Comparison of ENCODE assay signal across 14 cellular contexts in genomic region chr19:1153891-1154730, GRCh38. TPM values are rescaled to one million over a fixed set of nuclear protein-coding genes. Genes with fewer than 3 reads are reported as not detected.
DNase-seq lines count a peak whose midpoint lies in the region; ATAC-seq, FAIRE-seq and TF ChIP-seq lines count a peak whose summit lies in the region.
"Had no signal": no experiment of that assay in that cellular context is flagged by ENCODE, and none has a peak within 500 bp of the region (broad histone marks: within the 10 kb centered on the region; RNA-seq: fewer than 3 reads in every experiment).

No MANE protein-coding gene starts in this region.

- H2BK20ac ChIP-seq in H1 (ENCODE audit: low read length): no peak overlapping the region

- H3K23me2 ChIP-seq in H1 (ENCODE audit: low read depth, low read length): no peaks in the 10 kb centered on the region

- H3K14ac ChIP-seq in H1 (ENCODE audit: insufficient read length): no peak overlapping the region

- H3K4me1 ChIP-seq in Peyer's patch: peaks cover 0 to 27% (median 7%) of the 10 kb centered on the region in 4 donors
- peaks cover 0 to 4% (median 0%) of the 10 kb centered on the region in 4 experiments; a peak in 3 of 7 replicates for H3K4me1 ChIP-seq in H1 (replicated peaks in 1 of 4; ENCODE audit: control insufficient read depth in 3 of 4, insufficient read depth in 4 of 4, low read length in 3 of 4)
- H3K4me1 ChIP-seq in mononuclear cell (ENCODE audit: insufficient read depth, low read length): peaks cover 23% of the 10 kb centered on the region

- in situ Hi-C loops in GM13976 (cut with MboI; ENCODE audit: low sequenced_read_pairs, unreplicated experiment): no loop called here

- H3K23ac ChIP-seq in H1 (ENCODE audit: insufficient read length): no peak overlapping the region

- peaks cover 0 to 55% (median 0%) of the 10 kb centered on the region in 3 donors for H3K36me3 ChIP-seq in Peyer's patch
- peaks cover 0 to 12% (median 0%) of the 10 kb centered on the region in 4 experiments; a peak in 1 of 8 replicates for H3K36me3 ChIP-seq in H1 (ENCODE audit: control insufficient read depth in 2 of 4, insufficient read depth in 4 of 4, low read length in 3 of 4)

- H2BK5ac ChIP-seq in H1 (ENCODE audit: low read depth, low read length): no peak overlapping the region

- peaks cover 0 to 13% of the 10 kb centered on the region in 2 experiments for H4K20me1 ChIP-seq in H1 (replicated peaks in 1 of 2; ENCODE audit: control insufficient read depth in 1 of 2, insufficient read depth in 2 of 2, low read length in 2 of 2)

- TF ChIP-seq EP300 in H1 (IDR thresholded peaks at IDR 0.05; ENCODE audit: borderline replicate concordance in 1 of 2, low read depth in 2 of 2, low read length in 2 of 2): no peak

- FAIRE-seq in H1 (lab: Jason Lieb, UNC) (no peak), GM19239 (lab: Jason Lieb, UNC) (no peak)
- FAIRE-seq: islet of Langerhans, pancreas had no signal

- 95% methylated on average over 29 of the region's 58 CpGs; no CpG with 5 or more reads in 1 of the 2 experiments for WGBS in H1 (ENCODE audit: extremely low coverage in 1 of 2, insufficient coverage in 1 of 2, insufficient read length in 1 of 2, insufficient replicate concordance in 2 of 2, low coverage in 1 of 2, low lambda C conversion rate in 2 of 2, missing lambda C conversion rate in 1 of 2), 2 experiments

- no peaks in the 10 kb centered on the region for H3K27me3 ChIP-seq in Peyer's patch
- no peaks in the 10 kb centered on the region for H3K27me3 ChIP-seq in H1 (replicated peaks in 1 of 4; ENCODE audit: control insufficient read depth in 3 of 4, extremely low read depth in 1 of 4, insufficient read depth in 3 of 4, low read length in 3 of 4)
- H3K27me3 ChIP-seq in mononuclear cell (ENCODE audit: insufficient read depth, low read length): no peaks in the 10 kb centered on the region
- H3K27me3 ChIP-seq: pancreas had no signal

- peaks cover 0 to 6% of the 10 kb centered on the region in 2 experiments; a peak in 1 of 4 replicates for H3K79me2 ChIP-seq in H1 (ENCODE audit: control insufficient read depth in 1 of 2, insufficient read depth in 2 of 2, low read length in 2 of 2)

- peak overlapping the region; percentile 85; the same call in 1 of the 2 replicates for H4K8ac ChIP-seq in H1 (ENCODE audit: extremely low read depth, insufficient read depth, low read length)

- H2BK15ac ChIP-seq in H1 (ENCODE audit: low read length): no peak overlapping the region

- H4K5ac ChIP-seq in H1 (ENCODE audit: insufficient read length, low read depth, low read length): no peak overlapping the region

- H3K9me3 ChIP-seq in Peyer's patch: no peaks in the 10 kb centered on the region
- no peaks in the 10 kb centered on the region for H3K9me3 ChIP-seq in H1 (ENCODE audit: insufficient read depth in 2 of 2, low read depth in 1 of 2, low read length in 1 of 2)
- no peaks in the 10 kb centered on the region for H3K9me3 ChIP-seq in mononuclear cell (ENCODE audit: low read depth, low read length)
- H3K9me3 ChIP-seq: pancreas had no signal

- peaks cover 9% of the 10 kb centered on the region for H3K79me1 ChIP-seq in H1 (ENCODE audit: low read depth, low read length)

- no peak overlapping the region for H2AK5ac ChIP-seq in H1 (ENCODE audit: low read depth, low read length)

- no peak overlapping the region for H2AFZ ChIP-seq in H1 (ENCODE audit: low read length)

- no peak for TF ChIP-seq CTCF in Peyer's patch (IDR thresholded peaks at IDR 0.05)
- TF ChIP-seq CTCF in H1 (IDR thresholded peaks at IDR 0.05; ENCODE audit: control extremely low read depth in 1 of 3, insufficient read depth in 1 of 3, low read depth in 1 of 3, low read length in 3 of 3): no peak
- no peak for TF ChIP-seq CTCF in GM13976 (IDR thresholded peaks at IDR 0.05; ENCODE audit: borderline replicate concordance, control extremely low read depth, extremely low read depth, insufficient read depth, missing control alignments)

- H3K56ac ChIP-seq in H1 (replicated peaks; ENCODE audit: insufficient read length, low read depth, low read length): no peak overlapping the region

- CTCF ChIA-PET in H1 (lab: Charles Lee; ENCODE audit: partially characterized antibody): interaction anchor here (0.7 to 3.1 kb wide), 3 partner anchors 13 to 41 kb away, joined by 3 to 9 read pairs (median 6); no protein-coding TSS in a partner anchor

- H3K18ac ChIP-seq in H1 (ENCODE audit: extremely low read depth, low read length): no peak overlapping the region

- H2BK120ac ChIP-seq in H1 (replicated peaks; ENCODE audit: low read depth, low read length): no peak overlapping the region

- peak overlapping the region; percentile 67 to 88 (median 82) for H3K27ac ChIP-seq in Peyer's patch
- H3K27ac ChIP-seq in H1 (ENCODE audit: low read depth, low read length): no peak overlapping the region
- peak overlapping the region; percentile 58 for H3K27ac ChIP-seq in substantia nigra (ENCODE audit: low read depth, low read length, poor library complexity, severe bottlenecking)

- DNase-seq in Peyer's patch (no peak), H1 (ENCODE audit: low read depth in 1 of 2, low spot score in 2 of 2) (no peak), substantia nigra (lab: John Stamatoyannopoulos, UW) (no peak), GM13976 (ENCODE audit: low spot score) (no peak), GM19239 (ENCODE audit: insufficient read length, low spot score) (no peak), glomerular visceral epithelial cell (ENCODE audit: extremely low spot score) (no peak)
- DNase-seq: activated naive CD8-positive, alpha-beta T cell treated with anti-CD3 and anti-CD28 coated beads, Interleukin-2, amount 50 U/mL, for 24 hours; CD8-positive, alpha-beta T cell; GOT3; T-helper 9 cell had no signal

- H3K4me2 ChIP-seq in H1 (ENCODE audit: insufficient read depth in 1 of 2, low read depth in 2 of 2, low read length in 2 of 2): no peak overlapping the region

- TF ChIP-seq POLR2A in Peyer's patch (IDR thresholded peaks at IDR 0.05) (no peak), H1 (IDR thresholded peaks at IDR 0.05; ENCODE audit: control extremely low read depth in 1 of 2, low read depth in 2 of 2, low read length in 2 of 2) (no peak)

- TF ChIP-seq RAD21 in H1 (IDR thresholded peaks at IDR 0.05 in 1 of 2, conservative IDR thresholded peaks at IDR 0.05 in 1 of 2; ENCODE audit: low read depth in 2 of 2, low read length in 2 of 2): no peak

- no peak overlapping the region for H4K91ac ChIP-seq in H1 (replicated peaks; ENCODE audit: insufficient read length, low read length)

- H3K9ac ChIP-seq in H1 (replicated peaks in 1 of 4; ENCODE audit: extremely low read depth in 1 of 4, low read depth in 3 of 4, low read length in 3 of 4): no peak overlapping the region

- no peak overlapping the region for H3K4ac ChIP-seq in H1 (replicated peaks; ENCODE audit: insufficient read length, low read depth, low read length)

- peak overlapping the region in 2 of 4 donors; percentile 9 to 31 for H3K4me3 ChIP-seq in Peyer's patch
- H3K4me3 ChIP-seq in H1 (ENCODE audit: extremely low read depth in 1 of 4, insufficient read depth in 2 of 4, low read depth in 3 of 4, low read length in 4 of 4): no peak overlapping the region
- peak overlapping the region; percentile 13 for H3K4me3 ChIP-seq in mononuclear cell (ENCODE audit: low read length)

- POLR2A ChIA-PET in H1 (lab: Charles Lee; ENCODE audit: partially characterized antibody): interaction anchor here (0.8 to 1.8 kb wide), 7 partner anchors 9 to 127 kb away, joined by 3 to 6 read pairs (median 4); partner anchors contain the start of gene CIRBP

- ATAC-seq in GM18861 (IDR thresholded peaks at IDR 0.05; ENCODE audit: unreplicated experiment): no peak
- ATAC-seq: activated naive CD8-positive, alpha-beta T cell treated with anti-CD3 and anti-CD28 coated beads, Interleukin-2, amount 50 U/mL, for 24 hours; CD8-positive, alpha-beta T cell had no signal

- H2BK12ac ChIP-seq in H1 (ENCODE audit: low read depth, low read length): no peak overlapping the region

RNA-seq across cellular contexts. Expression of gene SBNO2, which starts 20.0 kb away (rescaled TPM):
- total RNA-seq in Peyer's patch (10 to 100 TPM; 26.4 to 71.0 (median 57.8) TPM), mononuclear cell (53.8 TPM)
- 31.4 and 37.4 TPM in 2 replicates for total RNA-seq in H1 (2021; fragmentation: NEBNext Ultra II Directional; extraction: Animal tissue kit (Norgen Biotek cat#: 25700))
- 12.2 and 21.3 TPM in 2 replicates for polyA plus RNA-seq in H1 (2011; rRNA removed)
- polyA plus RNA-seq in H1 (2011; cell fraction: cytosol; rRNA removed): 12.8 TPM
- 67.3 TPM for polyA plus RNA-seq in H1 (2011; cell fraction: nucleus; rRNA removed)
- 21.4 to 33.6 TPM (median 24.5 TPM) in 4 replicates for polyA plus RNA-seq in H1 (2012, experiment 1 of 2)
- 13.6 TPM for polyA plus RNA-seq in H1 (2012, experiment 2 of 2)
- polyA plus RNA-seq in H1 (2013, experiment 1 of 2): 16.0 TPM
- 14.4 TPM for polyA plus RNA-seq in H1 (2013, experiment 2 of 2)
- 10.0 and 10.6 TPM in 2 replicates for polyA minus RNA-seq in H1 (2011; rRNA and poly(A)+ RNA removed)
- 23.1 TPM for polyA minus RNA-seq in H1 (2011; cell fraction: cytosol; rRNA and poly(A)+ RNA removed)
- 23.4 TPM for polyA minus RNA-seq in H1 (2011; cell fraction: nucleus; rRNA and poly(A)+ RNA removed)

RNA-seq across cellular contexts. Expression of gene GPX4, which starts 50.3 kb away (rescaled TPM):
- total RNA-seq in Peyer's patch (100 to 1,000 TPM; 258 to 493 (median 326) TPM), mononuclear cell (162 TPM)
- 342 and 355 TPM in 2 replicates for total RNA-seq in H1 (2021; fragmentation: NEBNext Ultra II Directional; extraction: Animal tissue kit (Norgen Biotek cat#: 25700))
- 693 and 947 TPM in 2 replicates for polyA plus RNA-seq in H1 (2011; rRNA removed)
- 779 TPM for polyA plus RNA-seq in H1 (2011; cell fraction: cytosol; rRNA removed)
- polyA plus RNA-seq in H1 (2011; cell fraction: nucleus; rRNA removed): 730 TPM
- polyA plus RNA-seq in H1 (2012, experiment 1 of 2): 475 to 711 TPM (median 640 TPM) in 4 replicates
- 958 TPM for polyA plus RNA-seq in H1 (2012, experiment 2 of 2)
- 575 TPM for polyA plus RNA-seq in H1 (2013, experiment 1 of 2)
- 562 TPM for polyA plus RNA-seq in H1 (2013, experiment 2 of 2)
- 186 and 191 TPM in 2 replicates for polyA minus RNA-seq in H1 (2011; rRNA and poly(A)+ RNA removed)
- 297 TPM for polyA minus RNA-seq in H1 (2011; cell fraction: cytosol; rRNA and poly(A)+ RNA removed)
- 155 TPM for polyA minus RNA-seq in H1 (2011; cell fraction: nucleus; rRNA and poly(A)+ RNA removed)

RNA-seq across cellular contexts. Expression of gene STK11, which starts 51.5 kb away (rescaled TPM):
- total RNA-seq in Peyer's patch (100 to 1,000 TPM in 3 of 4 donors, 10 to 100 TPM in 1; 98.4 to 135 (median 117) TPM), mononuclear cell (36.7 TPM)
- 70.7 and 75.2 TPM in 2 replicates for total RNA-seq in H1 (2021; fragmentation: NEBNext Ultra II Directional; extraction: Animal tissue kit (Norgen Biotek cat#: 25700))
- 45.3 and 71.0 TPM in 2 replicates for polyA plus RNA-seq in H1 (2011; rRNA removed)
- polyA plus RNA-seq in H1 (2011; cell fraction: cytosol; rRNA removed): 71.1 TPM
- polyA plus RNA-seq in H1 (2011; cell fraction: nucleus; rRNA removed): 143 TPM
- 58.3 to 76.3 TPM (median 64.8 TPM) in 4 replicates for polyA plus RNA-seq in H1 (2012, experiment 1 of 2)
- 55.4 TPM for polyA plus RNA-seq in H1 (2012, experiment 2 of 2)
- 44.0 TPM for polyA plus RNA-seq in H1 (2013, experiment 1 of 2)
- 41.8 TPM for polyA plus RNA-seq in H1 (2013, experiment 2 of 2)
- 22.4 and 26.9 TPM in 2 replicates for polyA minus RNA-seq in H1 (2011; rRNA and poly(A)+ RNA removed)
- polyA minus RNA-seq in H1 (2011; cell fraction: cytosol; rRNA and poly(A)+ RNA removed): 44.5 TPM
- polyA minus RNA-seq in H1 (2011; cell fraction: nucleus; rRNA and poly(A)+ RNA removed): 46.0 TPM

RNA-seq across cellular contexts. Expression of gene POLR2E, which starts 58.9 kb away (rescaled TPM):
- total RNA-seq in Peyer's patch (100 to 1,000 TPM in 2 of 4 donors, 10 to 100 TPM in 2; 74.3 to 107 (median 96.9) TPM), mononuclear cell (48.9 TPM)
- 274 and 281 TPM in 2 replicates for total RNA-seq in H1 (2021; fragmentation: NEBNext Ultra II Directional; extraction: Animal tissue kit (Norgen Biotek cat#: 25700))
- polyA plus RNA-seq in H1 (2011; rRNA removed): 381 and 483 TPM in 2 replicates
- polyA plus RNA-seq in H1 (2011; cell fraction: cytosol; rRNA removed): 378 TPM
- polyA plus RNA-seq in H1 (2011; cell fraction: nucleus; rRNA removed): 283 TPM
- polyA plus RNA-seq in H1 (2012, experiment 1 of 2): 286 to 416 TPM (median 379 TPM) in 4 replicates
- polyA plus RNA-seq in H1 (2012, experiment 2 of 2): 296 TPM
- 195 TPM for polyA plus RNA-seq in H1 (2013, experiment 1 of 2)
- polyA plus RNA-seq in H1 (2013, experiment 2 of 2): 204 TPM
- polyA minus RNA-seq in H1 (2011; rRNA and poly(A)+ RNA removed): 110 and 140 TPM in 2 replicates
- polyA minus RNA-seq in H1 (2011; cell fraction: cytosol; rRNA and poly(A)+ RNA removed): 128 TPM
- polyA minus RNA-seq in H1 (2011; cell fraction: nucleus; rRNA and poly(A)+ RNA removed): 125 TPM
